ENCODE assay signal across 17 cellular contexts in the genomic region with DNA sequence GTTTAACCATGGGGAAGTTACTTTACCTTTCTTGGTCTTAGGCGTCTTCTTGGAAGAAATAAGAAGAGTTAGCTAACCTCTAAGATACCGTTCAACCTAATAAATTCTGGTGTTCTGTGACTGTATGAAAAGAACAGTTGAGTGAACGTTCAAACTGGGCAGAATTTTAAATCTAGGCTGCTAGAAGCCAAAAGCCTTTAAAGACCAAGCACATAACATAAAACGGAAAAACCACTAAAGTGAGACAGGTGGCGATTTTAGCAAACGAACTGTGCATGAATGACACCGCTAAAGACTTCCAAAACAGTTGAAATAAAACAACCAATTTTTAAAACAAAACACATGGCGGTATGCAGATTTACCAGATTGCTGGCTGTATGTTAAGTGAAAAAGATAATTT.
DNase-seq lines count a peak whose midpoint lies in the region.
"Had no signal": no experiment of that assay in that cellular context is flagged by ENCODE, and none has a peak within 500 bp of the region (broad histone marks: within the 10 kb centered on the region; RNA-seq: fewer than 3 reads in every experiment).

No MANE protein-coding gene starts in this region.

- H2AFZ ChIP-seq in trophoblast cell (ENCODE audit: insufficient read depth, low read length, poor library complexity) = no peak overlapping the region

- H3K4me1 ChIP-seq in trophoblast cell (ENCODE audit: control insufficient read depth in 1 of 2, insufficient read depth in 2 of 2, low read length in 2 of 2) = peaks cover 0 to 1% of the 10 kb centered on the region in 2 experiments
- H3K4me1 ChIP-seq: BLaER1 treated with 17β-estradiol and CSF1 and Interleukin-3, amounts not matched to agents 10 nM and 100 nM; Caco-2 had no signal

- H3K4me2 ChIP-seq in trophoblast cell (ENCODE audit: low read length) = no peak overlapping the region
- H3K4me2 ChIP-seq: A549; BLaER1 treated with 17β-estradiol and CSF1 and Interleukin-3, amounts not matched to agents 10 nM and 100 nM had no signal

- H3K79me2 ChIP-seq in trophoblast cell (ENCODE audit: control insufficient read depth, insufficient read depth, low read length, poor library complexity) = no peaks in the 10 kb centered on the region

- no peak overlapping the region for H3K18ac ChIP-seq in trophoblast cell (ENCODE audit: low read length)

- H3K4me3 ChIP-seq in trophoblast cell (ENCODE audit: low read depth, low read length) = no peak overlapping the region
- H3K4me3 ChIP-seq: A549; BLaER1 treated with 17β-estradiol and CSF1 and Interleukin-3, amounts not matched to agents 10 nM and 100 nM; GM12878 had no signal

- no peak overlapping the region for H4K8ac ChIP-seq in trophoblast cell (ENCODE audit: low read depth, low read length)

- no peak overlapping the region for H4K91ac ChIP-seq in trophoblast cell (ENCODE audit: low read depth, low read length)

- H2BK120ac ChIP-seq in trophoblast cell (ENCODE audit: insufficient read depth, low read length, poor library complexity) = no peak overlapping the region

- no peak overlapping the region for H3K4ac ChIP-seq in trophoblast cell (ENCODE audit: low read depth, low read length)

- no peak overlapping the region for H3K14ac ChIP-seq in trophoblast cell (ENCODE audit: low read length)

- H3K36me3 ChIP-seq in KOPT-K1 (ENCODE audit: insufficient read depth, low read length) (no peaks in the 10 kb centered on the region), trophoblast cell (ENCODE audit: control insufficient read depth in 1 of 2, insufficient read depth in 2 of 2, low read length in 2 of 2) (no peaks in the 10 kb centered on the region)
- H3K36me3 ChIP-seq: BLaER1 treated with 17β-estradiol and CSF1 and Interleukin-3, amounts not matched to agents 10 nM and 100 nM had no signal

- H2AK5ac ChIP-seq in trophoblast cell (ENCODE audit: low read length) = no peak overlapping the region

- no peaks in the 10 kb centered on the region for H3K9me3 ChIP-seq in KOPT-K1 (ENCODE audit: insufficient read depth, low read length, poor library complexity, severe bottlenecking)
- H3K9me3 ChIP-seq in trophoblast cell (ENCODE audit: insufficient read depth, low read depth, low read length) = no peaks in the 10 kb centered on the region
- H3K9me3 ChIP-seq: A549; BLaER1 treated with 17β-estradiol and CSF1 and Interleukin-3, amounts not matched to agents 10 nM and 100 nM; Caco-2 had no signal

- peaks cover 1% of the 10 kb centered on the region for H3K79me1 ChIP-seq in trophoblast cell (ENCODE audit: low read length)

- H4K12ac ChIP-seq in trophoblast cell (ENCODE audit: low read depth, low read length) = no peak overlapping the region

- H2BK12ac ChIP-seq in trophoblast cell (ENCODE audit: low read length) = no peak overlapping the region

- H3K27ac ChIP-seq in KOPT-K1 (ENCODE audit: low read depth, low read length, poor library complexity, severe bottlenecking) (peak overlapping the region; percentile 5), trophoblast cell (ENCODE audit: low read depth, low read length) (no peak overlapping the region)
- H3K27ac ChIP-seq: 22Rv1; A549; BLaER1 treated with 17β-estradiol and CSF1 and Interleukin-3, amounts not matched to agents 10 nM and 100 nM; C4-2B had no signal

- no CpG with 5 or more reads among the region's 8 CpGs for WGBS in trophoblast cell (ENCODE audit: extremely low coverage, insufficient coverage, insufficient read length)

- H2BK5ac ChIP-seq in trophoblast cell (ENCODE audit: low read depth, low read length, poor library complexity) = no peak overlapping the region

- H3K23ac ChIP-seq in trophoblast cell (ENCODE audit: low read length) = no peak overlapping the region

- no peaks in the 10 kb centered on the region for H3K27me3 ChIP-seq in trophoblast cell (ENCODE audit: insufficient read depth, low read length)
- H3K27me3 ChIP-seq: BLaER1 treated with 17β-estradiol and CSF1 and Interleukin-3, amounts not matched to agents 10 nM and 100 nM had no signal

- DNase-seq in NCI-H748 (lab: John Stamatoyannopoulos, UW; ENCODE audit: unreplicated experiment) = peak; percentile 23
- DNase-seq in NCI-H748 treated with DMSO at 0.1 percent for 48 hours (lab: John Stamatoyannopoulos, UW) = no peak
- no peak for DNase-seq in trophoblast cell
- no peak for DNase-seq in NCI-H774 (lab: John Stamatoyannopoulos, UW)
- DNase-seq: AML-193; Caco-2; Calu3; CD4-positive, alpha-beta T cell; CD8-positive, alpha-beta T cell; DMS79 treated with DMSO at 0.1 percent for 48 hours; GDM1 had no signal

- H3K9ac ChIP-seq in trophoblast cell (ENCODE audit: low read length) = no peak overlapping the region
- H3K9ac ChIP-seq: BLaER1 treated with 17β-estradiol and CSF1 and Interleukin-3, amounts not matched to agents 10 nM and 100 nM had no signal
